Comparison of ENCODE assay signal across 12 cellular contexts in genomic region chr13:44763604-44764311, GRCh38.
DNase-seq lines count a peak whose midpoint lies in the region; FAIRE-seq and TF ChIP-seq lines count a peak whose summit lies in the region.
"Had no signal": no experiment of that assay in that cellular context is flagged by ENCODE, and none has a peak within 500 bp of the region (broad histone marks: within the 10 kb centered on the region; RNA-seq: fewer than 3 reads in every experiment).

No MANE protein-coding gene starts in this region.

- H3K9me3 ChIP-seq in keratinocyte (ENCODE audit: control insufficient read depth, low read depth, low read length), result no peaks in the 10 kb centered on the region
- H3K9me3 ChIP-seq: BLaER1, esophagus muscularis mucosa, tibial nerve had no signal

- TF ChIP-seq POLR2A in GM12891 (IDR thresholded peaks at IDR 0.05; ENCODE audit: low read depth, low read length) (no peak), lower leg skin (IDR thresholded peaks at IDR 0.05) (no peak)

- no peaks in the 10 kb centered on the region for H4K20me1 ChIP-seq in keratinocyte (ENCODE audit: control insufficient read depth, extremely low read depth, insufficient read depth, low read length)
- H4K20me1 ChIP-seq: BLaER1 had no signal

- BruUV-seq in MCF 10A (replicated peaks; lab: Mats Ljungman, UMichigan), result no TSS peak

- CTCF ChIA-PET in MCF 10A (lab: Yijun Ruan, JAX), result interaction anchor here (0.7 to 1.3 kb wide), 3 partner anchors 37 to 207 kb away, joined by 3 to 5 read pairs (median 3); no protein-coding TSS in a partner anchor
- CTCF ChIA-PET in activated CD4-positive, alpha-beta T cell treated with anti-CD3 and anti-CD28 coated beads, Interleukin-2, amount 10 ng/mL, durations not matched to agents 7 days and 5 days (lab: Charles Lee), result interaction anchor here (1.5 kb wide), 1 partner anchor 10 kb away, joined by 4 read pairs; no protein-coding TSS in a partner anchor

- no peak overlapping the region for H3K4me3 ChIP-seq in keratinocyte (ENCODE audit: control insufficient read depth in 2 of 3, extremely low read depth in 1 of 3, insufficient read depth in 2 of 3, low read depth in 1 of 3, low read length in 3 of 3)
- H3K4me3 ChIP-seq in lower leg skin (ENCODE audit: low read depth, poor library complexity, severe bottlenecking), result no peak overlapping the region
- H3K4me3 ChIP-seq: BLaER1, esophagus muscularis mucosa, tibial nerve had no signal

- dilution Hi-C loops in keratinocyte (cut with MboI; ENCODE audit: extremely low pct_ligation_motif_present, low sequenced_read_pairs), result no loop called here

- H3K27ac Mint-ChIP-seq in MCF 10A (ENCODE audit: low read depth, unreplicated experiment), result no peak overlapping the region
- H3K27ac Mint-ChIP-seq in activated CD4-positive, alpha-beta T cell treated with anti-CD3 and anti-CD28 coated beads, Interleukin-2, amount 10 ng/mL, durations not matched to agents 7 days and 5 days, result no peak overlapping the region

- no peak for TF ChIP-seq CTCF in MCF 10A (IDR thresholded peaks at IDR 0.05; ENCODE audit: unreplicated experiment)
- TF ChIP-seq CTCF in keratinocyte (optimal IDR thresholded peaks at IDR 0.05 in 1 of 3, IDR thresholded peaks at IDR 0.05 in 1 of 3, conservative IDR thresholded peaks at IDR 0.05 in 1 of 3; ENCODE audit: extremely low read depth in 1 of 3, insufficient read depth in 2 of 3, low read length in 3 of 3), result peak in 1 of 3 experiments; percentile 25
- TF ChIP-seq CTCF in lower leg skin (IDR thresholded peaks at IDR 0.05), result no peak

- H3K27me3 ChIP-seq in keratinocyte (ENCODE audit: control insufficient read depth, extremely low read depth, insufficient read depth, low read length), result no peaks in the 10 kb centered on the region
- H3K27me3 ChIP-seq: BLaER1, esophagus muscularis mucosa, tibial nerve had no signal

- H3K9ac ChIP-seq in keratinocyte (ENCODE audit: control insufficient read depth, extremely low read depth, insufficient read depth, low read length), result no peak overlapping the region
- H3K9ac ChIP-seq: BLaER1 had no signal

- H3K4me3 Mint-ChIP-seq in MCF 10A (ENCODE audit: unreplicated experiment), result no peak overlapping the region
- no peak overlapping the region for H3K4me3 Mint-ChIP-seq in activated CD4-positive, alpha-beta T cell treated with anti-CD3 and anti-CD28 coated beads, Interleukin-2, amount 10 ng/mL, durations not matched to agents 7 days and 5 days

- intact Hi-C loops in MCF 10A (cut with micrococcal nuclease) (no loop called here), lower leg skin (cut with DNase I; ENCODE audit: low total_unique reads) (no loop called here)

- no peaks in the 10 kb centered on the region for H3K79me2 ChIP-seq in keratinocyte (ENCODE audit: control insufficient read depth, insufficient read depth, low read length)

- no peak overlapping the region for H3K4me2 ChIP-seq in keratinocyte (ENCODE audit: control insufficient read depth, extremely low read depth, insufficient read depth, low read depth, low read length)
- H3K4me2 ChIP-seq: BLaER1 had no signal

- peaks cover 54% of the 10 kb centered on the region for H3K4me1 ChIP-seq in keratinocyte (ENCODE audit: control insufficient read depth, extremely low read depth, insufficient read depth, low read length)

- POLR2A ChIA-PET in MCF 10A (lab: Yijun Ruan, JAX), result interaction anchor here (0.6 kb wide), 1 partner anchor 36 kb away, joined by 3 read pairs; no protein-coding TSS in a partner anchor
- POLR2A ChIA-PET in activated CD4-positive, alpha-beta T cell treated with anti-CD3 and anti-CD28 coated beads, Interleukin-2, amount 10 ng/mL, durations not matched to agents 7 days and 5 days (lab: Charles Lee), result no interaction called here

- peaks cover 46% of the 10 kb centered on the region for H3K4me1 Mint-ChIP-seq in MCF 10A (ENCODE audit: insufficient read depth, unreplicated experiment)
- H3K4me1 Mint-ChIP-seq in activated CD4-positive, alpha-beta T cell treated with anti-CD3 and anti-CD28 coated beads, Interleukin-2, amount 10 ng/mL, durations not matched to agents 7 days and 5 days, result peaks cover 14% of the 10 kb centered on the region

- peak overlapping the region; percentile 54 for H2AFZ ChIP-seq in keratinocyte (ENCODE audit: control insufficient read depth, low read length)

- no peak overlapping the region for H3K27ac ChIP-seq in keratinocyte (ENCODE audit: control insufficient read depth, insufficient read depth, low read length)
- H3K27ac ChIP-seq: BLaER1, esophagus muscularis mucosa, tibial nerve had no signal

- no peaks in the 10 kb centered on the region for H3K9me3 Mint-ChIP-seq in MCF 10A (ENCODE audit: unreplicated experiment)
- peaks cover 3% of the 10 kb centered on the region for H3K9me3 Mint-ChIP-seq in activated CD4-positive, alpha-beta T cell treated with anti-CD3 and anti-CD28 coated beads, Interleukin-2, amount 10 ng/mL, durations not matched to agents 7 days and 5 days

- no peaks in the 10 kb centered on the region for H3K36me3 Mint-ChIP-seq in MCF 10A (ENCODE audit: insufficient read depth, unreplicated experiment)
- H3K36me3 Mint-ChIP-seq in activated CD4-positive, alpha-beta T cell treated with anti-CD3 and anti-CD28 coated beads, Interleukin-2, amount 10 ng/mL, durations not matched to agents 7 days and 5 days (ENCODE audit: low read depth), result peaks cover 2% of the 10 kb centered on the region

- DNase-seq in GM12891 (ENCODE audit: insufficient read length, low spot score) (no peak), MCF 10A (ENCODE audit: unreplicated experiment) (peak; percentile 40), keratinocyte (ENCODE audit: low read depth, low spot score) (no peak), retina (peak; percentile 56), lower leg skin (ENCODE audit: low spot score in 2 of 2) (no peak), NCI-H82 treated with DMSO at 0.1 percent for 48 hours (lab: John Stamatoyannopoulos, UW; ENCODE audit: unreplicated experiment) (no peak)
- no peak for DNase-seq in activated CD4-positive, alpha-beta T cell treated with anti-CD3 and anti-CD28 coated beads, Interleukin-2, amount 10 ng/mL, durations not matched to agents 7 days and 5 days
- no peak for DNase-seq in effector CD4-positive, alpha-beta T cell
- DNase-seq: KG1 had no signal

- H3K36me3 ChIP-seq in keratinocyte (ENCODE audit: control insufficient read depth in 2 of 2, extremely low read depth in 1 of 2, insufficient read depth in 2 of 2, low read length in 2 of 2), result no peaks in the 10 kb centered on the region
- H3K36me3 ChIP-seq: BLaER1, esophagus muscularis mucosa, tibial nerve had no signal

- no peaks in the 10 kb centered on the region for H3K9me1 ChIP-seq in keratinocyte (ENCODE audit: control insufficient read depth, extremely low read depth, insufficient read depth, low read length)

- FAIRE-seq in GM12891 (lab: Jason Lieb, UNC) (no peak), keratinocyte (lab: Jason Lieb, UNC) (peak; percentile 70)

- H3K27me3 Mint-ChIP-seq in MCF 10A (ENCODE audit: insufficient read depth, unreplicated experiment), result no peaks in the 10 kb centered on the region
- no peaks in the 10 kb centered on the region for H3K27me3 Mint-ChIP-seq in activated CD4-positive, alpha-beta T cell treated with anti-CD3 and anti-CD28 coated beads, Interleukin-2, amount 10 ng/mL, durations not matched to agents 7 days and 5 days

- 31 to 40% methylated on average over 11 of the region's 11 CpGs for WGBS in lower leg skin, 2 donors

TF ChIP-seq in GM12891, 5 proteins besides CTCF, POLR2A, EP300 and RAD21:
- peak; percentile 74 for TF ChIP-seq SPI1 (IDR thresholded peaks at IDR 0.05; ENCODE audit: low read depth, low read length)
- no peak for TF ChIP-seq POU2F2 (IDR thresholded peaks at IDR 0.05; ENCODE audit: low read depth, low read length)
TF ChIP-seq in GM12891: peak in this region for 1.

Comparison
In these comparisons a context has a peak if more than half of its experiments do, and no peak if none do; other contexts are left out.
1. DNase-seq: peak in MCF 10A (single experiment) and retina (single experiment); none in GM12891 (single experiment), keratinocyte (single experiment), activated CD4-positive, alpha-beta T cell treated with anti-CD3 and anti-CD28 coated beads, Interleukin-2, amount 10 ng/mL, durations not matched to agents 7 days and 5 days (single experiment), effector CD4-positive, alpha-beta T cell (single experiment), lower leg skin (0 of 2) and NCI-H82 treated with DMSO at 0.1 percent for 48 hours (single experiment).